In the genomic region with DNA sequence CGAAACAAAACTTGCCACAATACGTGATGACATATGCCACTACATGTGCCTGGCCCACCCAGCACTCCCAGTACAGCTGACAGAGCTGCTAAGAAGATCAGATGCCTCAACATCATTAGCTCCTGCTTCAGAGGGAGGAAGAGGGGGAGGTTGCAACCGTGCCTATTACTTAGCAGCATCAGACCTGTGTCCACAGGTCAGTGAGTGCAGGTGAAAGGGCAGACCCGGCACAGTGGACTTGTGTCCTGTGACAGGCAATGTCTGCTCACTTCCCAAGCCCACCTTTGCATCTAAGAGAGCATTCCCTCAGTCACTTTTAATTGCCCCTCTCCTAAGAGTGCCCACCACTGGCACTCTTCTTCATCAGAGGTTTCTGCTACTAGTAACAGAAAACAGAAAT, we compare ENCODE assay signal across 25 cellular contexts. TPM values are rescaled to one million over a fixed set of nuclear protein-coding genes. Genes with fewer than 3 reads are reported as not detected.
"Had no signal": no experiment of that assay in that cellular context is flagged by ENCODE, and none has a peak within 500 bp of the region (broad histone marks: within the 10 kb centered on the region; RNA-seq: fewer than 3 reads in every experiment).

No MANE protein-coding gene starts in this region.

- H3K4me3 Mint-ChIP-seq: naive thymus-derived CD8-positive, alpha-beta T cell; nephron progenitor cell; type B pancreatic cell had no signal

- H3K36me3 ChIP-seq: gastrocnemius medialis, prostate gland, right atrium auricular region, tibial artery had no signal

- H3K4me1 ChIP-seq: prostate gland, testis had no signal

- H3K27ac ChIP-seq: gastrocnemius medialis, prostate gland, right atrium auricular region, testis, tibial artery had no signal

- H3K36me3 Mint-ChIP-seq: naive thymus-derived CD8-positive, alpha-beta T cell; type B pancreatic cell had no signal

- H3K9me3 ChIP-seq: gastrocnemius medialis, prostate gland, right atrium auricular region, testis, tibial artery had no signal

- H3K27me3 ChIP-seq: gastrocnemius medialis, right atrium auricular region, testis, tibial artery had no signal

- ATAC-seq: gastrocnemius medialis; left cardiac atrium; left ventricle myocardium superior; naive thymus-derived CD8-positive, alpha-beta T cell; sciatic nerve; stimulated activated naive CD8-positive, alpha-beta T cell treated with anti-CD3 and anti-CD28 coated beads, Interleukin-15, Interleukin-2, amounts not matched to agents 100 U/mL and 50 U/mL, for 24 hours had no signal

- H3K4me2 ChIP-seq: smooth muscle cell had no signal

- H3K4me3 ChIP-seq: gastrocnemius medialis, lung, prostate gland, right atrium auricular region, smooth muscle cell, testis, tibial artery had no signal

- DNase-seq: cerebellar nuclear complex; cortex of kidney; gastrocnemius medialis; head of caudate nucleus; left cardiac atrium; left ventricle myocardium superior; mesendoderm; midbrain; naive thymus-derived CD8-positive, alpha-beta T cell; nephron progenitor cell; nucleus accumbens; stimulated activated CD4-positive, alpha-beta T cell treated with anti-CD3 and anti-CD28 coated beads, Interleukin-12 subunit alpha, Interleukin-12 subunit beta, amount 100 ng/mL, for 4 hours; stimulated activated CD4-positive, alpha-beta T cell treated with anti-CD3 and anti-CD28 coated beads, Interleukin-1b, Interleukin-23, amount 100 ng/mL, for 48 hours; stimulated activated CD4-positive, alpha-beta T cell treated with anti-CD3 and anti-CD28 coated beads, Interleukin-4, amount 100 ng/mL, for 1 hour; stimulated activated CD8-positive, alpha-beta memory T cell treated with anti-CD3 and anti-CD28 coated beads, Interleukin-4, amount 100 ng/mL, for 48 hours; stimulated activated naive CD8-positive, alpha-beta T cell treated with anti-CD3 and anti-CD28 coated beads, Interleukin-15, Interleukin-2, amounts not matched to agents 100 U/mL and 50 U/mL, for 24 hours; substantia nigra; testis; tibial artery had no signal

- H3K27ac Mint-ChIP-seq: naive thymus-derived CD8-positive, alpha-beta T cell; nephron progenitor cell; type B pancreatic cell had no signal

- H3K9me3 Mint-ChIP-seq: naive thymus-derived CD8-positive, alpha-beta T cell; nephron progenitor cell; type B pancreatic cell had no signal

RNA-seq across cellular contexts. Expression of a gene that starts 9.4 kb away (rescaled TPM):
- total RNA-seq: naive thymus-derived CD8-positive, alpha-beta T cell had no signal
- polyA plus RNA-seq: naive thymus-derived CD8-positive, alpha-beta T cell had no signal
